ENCODE assay signal across 15 cellular contexts in genomic region chr6:18488004-18488403, GRCh38.
DNase-seq lines count a peak whose midpoint lies in the region; ATAC-seq, FAIRE-seq and TF ChIP-seq lines count a peak whose summit lies in the region.
"Had no signal": no experiment of that assay in that cellular context is flagged by ENCODE, and none has a peak within 500 bp of the region (broad histone marks: within the 10 kb centered on the region; RNA-seq: fewer than 3 reads in every experiment).

No MANE protein-coding gene starts in this region.

- no peak overlapping the region for H2BK15ac ChIP-seq in mesenchymal stem cell (ENCODE audit: low read depth, poor library complexity, severe bottlenecking)

- peaks cover 12% of the 10 kb centered on the region for H3K9me2 ChIP-seq in GM23338 (ENCODE audit: insufficient read depth)

- CTCF ChIA-PET in K562 (lab: Yijun Ruan, JAX; ENCODE audit: low intra/inter-chr PET ratio) = no interaction called here

- H3K36me3 Mint-ChIP-seq in GM23338 (ENCODE audit: low read depth) = no peaks in the 10 kb centered on the region

- TF ChIP-seq CTCF in GM23338 (conservative IDR thresholded peaks at IDR 0.05; ENCODE audit: low read depth in 2 of 2) (no peak), K562 (IDR thresholded peaks at IDR 0.05 in 2 of 3, conservative IDR thresholded peaks at IDR 0.05 in 1 of 3; ENCODE audit: insufficient read depth in 2 of 3, low read depth in 1 of 3, low read length in 3 of 3) (no peak), GM13976 (IDR thresholded peaks at IDR 0.05; ENCODE audit: borderline replicate concordance, control extremely low read depth, extremely low read depth, insufficient read depth, missing control alignments) (no peak)

- H3K4me2 ChIP-seq in GM23338 (no peak overlapping the region), K562 (ENCODE audit: insufficient read depth, low read length) (no peak overlapping the region), mesenchymal stem cell (ENCODE audit: low read length, poor library complexity, severe bottlenecking) (no peak overlapping the region)
- H3K4me2 ChIP-seq: PC-9 had no signal

- H3K79me1 ChIP-seq in mesenchymal stem cell (replicated peaks; ENCODE audit: low read length, poor library complexity, severe bottlenecking) = no peaks in the 10 kb centered on the region

- H3K27ac ChIP-seq in GM23338 (ENCODE audit: low read depth) (no peak overlapping the region), K562 (ENCODE audit: extremely low read depth, low read depth, low read length) (no peak overlapping the region), mesenchymal stem cell (ENCODE audit: low read length, poor library complexity, severe bottlenecking) (peak overlapping the region; percentile 90)
- H3K27ac ChIP-seq: C4-2B, PC-9 had no signal

- H3K4me3 ChIP-seq in GM23338 = no peak overlapping the region
- H3K4me3 ChIP-seq in K562 = no peak overlapping the region
- H3K4me3 ChIP-seq in mesenchymal stem cell (ENCODE audit: insufficient read depth in 1 of 2, low read depth in 1 of 2, low read length in 2 of 2) = no peak overlapping the region
- H3K4me3 ChIP-seq: PC-9 had no signal

- H3F3A ChIP-seq in GM23338 (replicated peaks; ENCODE audit: low read depth) = no peaks in the 10 kb centered on the region

- no peak overlapping the region for H4K91ac ChIP-seq in mesenchymal stem cell (ENCODE audit: low read length)

- H3K27me3 ChIP-seq in GM23338 (ENCODE audit: insufficient read depth) (no peaks in the 10 kb centered on the region), K562 (ENCODE audit: control insufficient read depth in 2 of 2, insufficient read depth in 2 of 2, low read length in 2 of 2) (peaks cover 0 to 5% of the 10 kb centered on the region in 2 experiments; a peak in 1 of 5 replicates), mesenchymal stem cell (ENCODE audit: control insufficient read depth in 1 of 2, insufficient read depth in 1 of 2, low read length in 2 of 2) (no peaks in the 10 kb centered on the region)

- no peaks in the 10 kb centered on the region for H4K20me1 ChIP-seq in GM23338 (replicated peaks; ENCODE audit: insufficient read depth)
- no peaks in the 10 kb centered on the region for H4K20me1 ChIP-seq in K562 (replicated peaks; ENCODE audit: control insufficient read depth, insufficient read depth, low read length)

- no TSS peak for BruUV-seq in K562 (replicated peaks; lab: Mats Ljungman, UMichigan)

- H2BK120ac ChIP-seq in mesenchymal stem cell (ENCODE audit: low read depth, low read length) = no peak overlapping the region

- no peak for DNase-seq in GM23338 (ENCODE audit: low spot score)
- DNase-seq in K562 (ENCODE audit: extremely low read depth in 1 of 4, low spot score in 3 of 4) = no peak
- DNase-seq in mesenchymal stem cell = no peak
- DNase-seq in NAMALWA (ENCODE audit: low spot score) = no peak
- DNase-seq in GM13976 (ENCODE audit: low spot score) = no peak
- no peak for DNase-seq in T1000 (lab: John Stamatoyannopoulos, UW)
- no peak for DNase-seq in retina
- DNase-seq: COR-L47, HCEC 1CT, Karpas-422, NCI-H2029, NCI-H748 treated with DMSO at 0.1 percent for 48 hours had no signal

- no peak overlapping the region for H3K4ac ChIP-seq in mesenchymal stem cell (ENCODE audit: low read depth in 1 of 2, low read length in 2 of 2)

- no peak overlapping the region for H3K9ac ChIP-seq in K562 (ENCODE audit: insufficient read depth in 1 of 2, low read depth in 2 of 2, low read length in 2 of 2)
- H3K9ac ChIP-seq in mesenchymal stem cell (ENCODE audit: low read length) = no peak overlapping the region

- no peak for TF ChIP-seq RAD21 in K562 (CRISPR knock-in tag; conservative IDR thresholded peaks at IDR 0.05 in 1 of 2, IDR thresholded peaks at IDR 0.05 in 1 of 2)

- H3K79me2 ChIP-seq in GM23338 (replicated peaks; ENCODE audit: insufficient read depth) = no peaks in the 10 kb centered on the region
- no peaks in the 10 kb centered on the region for H3K79me2 ChIP-seq in K562 (ENCODE audit: control insufficient read depth, insufficient read depth, low read length)

- in situ Hi-C loops in K562 (cut with MboI) = no loop called here
- in situ Hi-C loops in GM13976 (cut with MboI; ENCODE audit: low sequenced_read_pairs, unreplicated experiment) = no loop called here

- no peak for TF ChIP-seq POLR2A in K562 (conservative IDR thresholded peaks at IDR 0.05)

- H3K9me3 Mint-ChIP-seq in GM23338 = no peaks in the 10 kb centered on the region

- no peak overlapping the region for H3K14ac ChIP-seq in mesenchymal stem cell (ENCODE audit: low read length in 2 of 2)

- H3K27me3 Mint-ChIP-seq in GM23338 (ENCODE audit: insufficient read depth, low read depth, poor library complexity) = no peaks in the 10 kb centered on the region

- peak overlapping the region; percentile 64 for H2AFZ ChIP-seq in GM23338
- no peak overlapping the region for H2AFZ ChIP-seq in K562 (ENCODE audit: low read depth, low read length)
- no peak overlapping the region for H2AFZ ChIP-seq in mesenchymal stem cell (ENCODE audit: low read depth, low read length)

- H3K4me3 Mint-ChIP-seq in GM23338 = no peak overlapping the region

- no peaks in the 10 kb centered on the region for H3K9me1 ChIP-seq in K562 (ENCODE audit: control insufficient read depth, insufficient read depth, low read length)

- peak; percentile 6 for FAIRE-seq in K562 (lab: Jason Lieb, UNC)

- H3K4me1 Mint-ChIP-seq in GM23338 = peaks cover 25% of the 10 kb centered on the region

- no peaks in the 10 kb centered on the region for H3K36me3 ChIP-seq in GM23338 (ENCODE audit: insufficient read depth)
- H3K36me3 ChIP-seq in K562 (ENCODE audit: control insufficient read depth, insufficient read depth, low read length) = no peaks in the 10 kb centered on the region
- no peaks in the 10 kb centered on the region for H3K36me3 ChIP-seq in mesenchymal stem cell (ENCODE audit: control insufficient read depth in 1 of 2, insufficient read depth in 2 of 2, low read depth in 1 of 2, low read length in 2 of 2)

- no peak for TF ChIP-seq EP300 in K562 (IDR thresholded peaks at IDR 0.05; ENCODE audit: low read length)

- H2AK5ac ChIP-seq in mesenchymal stem cell (ENCODE audit: low read length, severe bottlenecking) = peak overlapping the region; percentile 78

- H2BK5ac ChIP-seq in mesenchymal stem cell (ENCODE audit: low read depth, low read length, poor library complexity, severe bottlenecking) = no peak overlapping the region

- H2BK12ac ChIP-seq in mesenchymal stem cell (ENCODE audit: low read length in 2 of 2) = no peak overlapping the region

- H3K9me3 ChIP-seq in K562 (replicated peaks; ENCODE audit: control insufficient read depth, insufficient read depth, low read depth, low read length) (no peaks in the 10 kb centered on the region), mesenchymal stem cell (ENCODE audit: control insufficient read depth, low read length) (no peaks in the 10 kb centered on the region)

- H4K8ac ChIP-seq in mesenchymal stem cell (ENCODE audit: low read length) = no peak overlapping the region

- 0% methylated on average over 2 of the region's 2 CpGs for WGBS in K562 (ENCODE audit: insufficient coverage, low coverage, missing lambda C conversion rate)
- 100% methylated on average over 1 of the region's 2 CpGs for WGBS in mesenchymal stem cell

- ATAC-seq in GM23338 (no peak), K562 (no peak), esophagus mucosa (peak; percentile 44)

- H3K4me1 ChIP-seq in GM23338 (ENCODE audit: insufficient read depth) (peaks cover 26% of the 10 kb centered on the region), K562 (replicated peaks in 1 of 2; ENCODE audit: control insufficient read depth in 2 of 2, insufficient read depth in 2 of 2, low read length in 2 of 2) (no peaks in the 10 kb centered on the region), mesenchymal stem cell (ENCODE audit: control insufficient read depth, insufficient read depth, low read depth, low read length) (no peaks in the 10 kb centered on the region)

- POLR2A ChIA-PET in K562 (lab: Yijun Ruan, JAX) = no interaction called here

- H3K18ac ChIP-seq in mesenchymal stem cell (ENCODE audit: low read depth in 1 of 2, low read length in 2 of 2) = no peak overlapping the region

- no peak overlapping the region for H3K27ac Mint-ChIP-seq in GM23338

- intact Hi-C loops in K562 (cut with micrococcal nuclease) = no loop called here

- no peak overlapping the region for H3K23ac ChIP-seq in mesenchymal stem cell (ENCODE audit: low read length in 2 of 2)

TF ChIP-seq in GM23338, 12 proteins besides CTCF, POLR2A, EP300 and RAD21 (continues in another document):
- TF ChIP-seq ZNF114 (CRISPR knock-in tag; IDR thresholded peaks at IDR 0.05) = no peak
- TF ChIP-seq JUNB (IDR thresholded peaks at IDR 0.05; ENCODE audit: unreplicated experiment) = no peak
- no peak for TF ChIP-seq POLR2AphosphoS5 (IDR thresholded peaks at IDR 0.05; ENCODE audit: low read depth)
- TF ChIP-seq EZH2phosphoT487 (IDR thresholded peaks at IDR 0.05; ENCODE audit: unreplicated experiment) = no peak
- TF ChIP-seq, protein P1, sequence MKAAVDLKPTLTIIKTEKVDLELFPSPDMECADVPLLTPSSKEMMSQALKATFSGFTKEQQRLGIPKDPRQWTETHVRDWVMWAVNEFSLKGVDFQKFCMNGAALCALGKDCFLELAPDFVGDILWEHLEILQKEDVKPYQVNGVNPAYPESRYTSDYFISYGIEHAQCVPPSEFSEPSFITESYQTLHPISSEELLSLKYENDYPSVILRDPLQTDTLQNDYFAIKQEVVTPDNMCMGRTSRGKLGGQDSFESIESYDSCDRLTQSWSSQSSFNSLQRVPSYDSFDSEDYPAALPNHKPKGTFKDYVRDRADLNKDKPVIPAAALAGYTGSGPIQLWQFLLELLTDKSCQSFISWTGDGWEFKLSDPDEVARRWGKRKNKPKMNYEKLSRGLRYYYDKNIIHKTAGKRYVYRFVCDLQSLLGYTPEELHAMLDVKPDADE (IDR thresholded peaks at IDR 0.05) = no peak

TF ChIP-seq in K562, 482 proteins besides CTCF, POLR2A, EP300 and RAD21 (continues in another document):
- TF ChIP-seq SRSF1 (IDR thresholded peaks at IDR 0.05; ENCODE audit: low read depth, low read length) (no peak), GABPB2 (CRISPR knock-in tag; conservative IDR thresholded peaks at IDR 0.05) (no peak), PHF21A (IDR thresholded peaks at IDR 0.05; ENCODE audit: borderline replicate concordance, low read depth) (no peak)
- TF ChIP-seq, protein P2, sequence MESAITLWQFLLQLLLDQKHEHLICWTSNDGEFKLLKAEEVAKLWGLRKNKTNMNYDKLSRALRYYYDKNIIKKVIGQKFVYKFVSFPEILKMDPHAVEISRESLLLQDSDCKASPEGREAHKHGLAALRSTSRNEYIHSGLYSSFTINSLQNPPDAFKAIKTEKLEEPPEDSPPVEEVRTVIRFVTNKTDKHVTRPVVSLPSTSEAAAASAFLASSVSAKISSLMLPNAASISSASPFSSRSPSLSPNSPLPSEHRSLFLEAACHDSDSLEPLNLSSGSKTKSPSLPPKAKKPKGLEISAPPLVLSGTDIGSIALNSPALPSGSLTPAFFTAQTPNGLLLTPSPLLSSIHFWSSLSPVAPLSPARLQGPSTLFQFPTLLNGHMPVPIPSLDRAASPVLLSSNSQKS (CRISPR knock-in tag; IDR thresholded peaks at IDR 0.05) = no peak
